ENCODE assay signal across 13 cellular contexts in genomic region chr1:98677288-98677687, GRCh38. TPM values are rescaled to one million over a fixed set of nuclear protein-coding genes. Genes with fewer than 3 reads are reported as not detected.
A peak's percentile ranks its signal among the peaks of the same experiment; 100 is the strongest.
DNase-seq lines count a peak whose midpoint lies in the region; ATAC-seq and TF ChIP-seq lines count a peak whose summit lies in the region.
"Had no signal": no experiment of that assay in that cellular context is flagged by ENCODE, and none has a peak within 500 bp of the region (broad histone marks: within the 10 kb centered on the region; RNA-seq: fewer than 3 reads in every experiment).

No MANE protein-coding gene starts in this region.

- no peak for TF ChIP-seq CTCF in GM23338 (conservative IDR thresholded peaks at IDR 0.05; ENCODE audit: low read depth in 2 of 2)
- no peak for TF ChIP-seq CTCF in mammary epithelial cell (conservative IDR thresholded peaks at IDR 0.05 in 1 of 2, IDR thresholded peaks at IDR 0.05 in 1 of 2; ENCODE audit: extremely low read depth in 1 of 2, insufficient read depth in 1 of 2, low read depth in 1 of 2, low read length in 2 of 2)
- TF ChIP-seq CTCF in prostate gland (IDR thresholded peaks at IDR 0.05), result no peak
- no peak for TF ChIP-seq CTCF in right atrium auricular region (IDR thresholded peaks at IDR 0.05)

- in situ Hi-C loops in mammary epithelial cell (cut with MboI; ENCODE audit: low sequenced_read_pairs in 2 of 2), result no loop called here

- no peak for DNase-seq in GM23338 (ENCODE audit: low spot score)
- peak; percentile 12 for DNase-seq in NCI-H226
- peak; percentile 92 for DNase-seq in mammary epithelial cell
- DNase-seq in prostate gland (ENCODE audit: low spot score), result peak; percentile 16
- DNase-seq in left cardiac atrium, result no peak
- DNase-seq in hypothalamus (lab: John Stamatoyannopoulos, UW), result no peak
- DNase-seq in NCI-H1092 treated with DMSO at 0.1 percent for 48 hours (lab: John Stamatoyannopoulos, UW), result no peak
- no peak for DNase-seq in right atrium auricular region (ENCODE audit: low spot score)
- DNase-seq: activated CD4-positive, alpha-beta T cell treated with anti-CD3 and anti-CD28 coated beads for 48 hours; NCI-H2171; stimulated activated naive CD8-positive, alpha-beta T cell treated with anti-CD3 and anti-CD28 coated beads, Interleukin-15, Interleukin-2, amounts not matched to agents 100 U/mL and 50 U/mL, for 24 hours had no signal

- H2AFZ ChIP-seq in GM23338, result no peak overlapping the region
- no peak overlapping the region for H2AFZ ChIP-seq in mammary epithelial cell (ENCODE audit: low read depth, low read length)
- H2AFZ ChIP-seq: parathyroid adenoma had no signal

- H3K4me1 ChIP-seq in GM23338 (ENCODE audit: insufficient read depth) (peaks cover 18% of the 10 kb centered on the region), mammary epithelial cell (ENCODE audit: insufficient read depth, low read length) (peaks cover 8% of the 10 kb centered on the region), prostate gland (replicated peaks) (no peaks in the 10 kb centered on the region), right atrium auricular region (no peaks in the 10 kb centered on the region)
- H3K4me1 ChIP-seq: parathyroid adenoma had no signal

- no peak overlapping the region for H3K4me3 ChIP-seq in GM23338
- no peak overlapping the region for H3K4me3 ChIP-seq in mammary epithelial cell (replicated peaks in 1 of 3; ENCODE audit: insufficient read depth in 1 of 3, low read depth in 2 of 3, low read length in 3 of 3)
- H3K4me3 ChIP-seq in prostate gland, result no peak overlapping the region
- H3K4me3 ChIP-seq in right atrium auricular region, result no peak overlapping the region

- H3K4me2 ChIP-seq in GM23338 (no peak overlapping the region), mammary epithelial cell (ENCODE audit: insufficient read depth, low read depth, low read length) (peak overlapping the region; percentile 39)

- no peaks in the 10 kb centered on the region for H3K27me3 ChIP-seq in GM23338 (ENCODE audit: insufficient read depth)
- no peaks in the 10 kb centered on the region for H3K27me3 ChIP-seq in mammary epithelial cell (ENCODE audit: insufficient read depth, low read length)
- H3K27me3 ChIP-seq in prostate gland (replicated peaks; ENCODE audit: insufficient read depth), result no peaks in the 10 kb centered on the region
- H3K27me3 ChIP-seq in right atrium auricular region, result no peaks in the 10 kb centered on the region

- H3K27ac Mint-ChIP-seq in GM23338, result peak overlapping the region; percentile 89
- H3K27ac Mint-ChIP-seq: activated T-helper 17 cell treated with anti-CD3 and anti-CD28 coated beads, Interleukin-2, amount 50 U/mL, for 72 hours had no signal

- H3K4me3 Mint-ChIP-seq in GM23338, result no peak overlapping the region
- H3K4me3 Mint-ChIP-seq: activated T-helper 17 cell treated with anti-CD3 and anti-CD28 coated beads, Interleukin-2, amount 50 U/mL, for 72 hours had no signal

- H3K9me3 Mint-ChIP-seq in GM23338, result peaks cover 13% of the 10 kb centered on the region
- H3K9me3 Mint-ChIP-seq: activated T-helper 17 cell treated with anti-CD3 and anti-CD28 coated beads, Interleukin-2, amount 50 U/mL, for 72 hours had no signal

- CTCF ChIA-PET in mammary epithelial cell (lab: Charles Lee; ENCODE audit: low non-redundant PET), result no interaction called here

- H4K20me1 ChIP-seq in GM23338 (replicated peaks; ENCODE audit: insufficient read depth) (no peaks in the 10 kb centered on the region), mammary epithelial cell (ENCODE audit: insufficient read depth, low read length) (no peaks in the 10 kb centered on the region)

- H3K27ac ChIP-seq in GM23338 (ENCODE audit: low read depth) (no peak overlapping the region), mammary epithelial cell (ENCODE audit: insufficient read depth, low read depth, low read length) (peak overlapping the region; percentile 42), prostate gland (no peak overlapping the region), right atrium auricular region (no peak overlapping the region)
- H3K27ac ChIP-seq: parathyroid adenoma had no signal

- H3K9me3 ChIP-seq in mammary epithelial cell (replicated peaks; ENCODE audit: insufficient read depth, low read length) (no peaks in the 10 kb centered on the region), prostate gland (no peaks in the 10 kb centered on the region), right atrium auricular region (no peaks in the 10 kb centered on the region)

- no peak for TF ChIP-seq POLR2A in prostate gland (IDR thresholded peaks at IDR 0.05)

- intact Hi-C loops in mammary epithelial cell (cut with micrococcal nuclease), result no loop called here
- intact Hi-C loops in prostate gland (cut with DNase I), result no loop called here
- intact Hi-C loops in left cardiac atrium (cut with DNase I), result no loop called here

- ATAC-seq in GM23338 (no peak), left cardiac atrium (no peak)
- ATAC-seq: activated T-helper 17 cell treated with anti-CD3 and anti-CD28 coated beads, Interleukin-2, amount 50 U/mL, for 72 hours; stimulated activated naive CD8-positive, alpha-beta T cell treated with anti-CD3 and anti-CD28 coated beads, Interleukin-15, Interleukin-2, amounts not matched to agents 100 U/mL and 50 U/mL, for 24 hours had no signal

- no peaks in the 10 kb centered on the region for H3F3A ChIP-seq in GM23338 (replicated peaks; ENCODE audit: low read depth)

- no peaks in the 10 kb centered on the region for H3K36me3 ChIP-seq in GM23338 (ENCODE audit: insufficient read depth)
- no peaks in the 10 kb centered on the region for H3K36me3 ChIP-seq in mammary epithelial cell (ENCODE audit: insufficient read depth, low read length)
- H3K36me3 ChIP-seq in prostate gland, result no peaks in the 10 kb centered on the region
- no peaks in the 10 kb centered on the region for H3K36me3 ChIP-seq in right atrium auricular region

- peaks cover 24% of the 10 kb centered on the region for H3K36me3 Mint-ChIP-seq in GM23338 (ENCODE audit: low read depth)

- dilution Hi-C loops in mammary epithelial cell (cut with HindIII; ENCODE audit: low sequenced_read_pairs), result no loop called here

- H3K27me3 Mint-ChIP-seq in GM23338 (ENCODE audit: insufficient read depth, low read depth, poor library complexity), result peaks cover 5% of the 10 kb centered on the region
- H3K27me3 Mint-ChIP-seq: activated T-helper 17 cell treated with anti-CD3 and anti-CD28 coated beads, Interleukin-2, amount 50 U/mL, for 72 hours had no signal

- H3K9ac ChIP-seq in mammary epithelial cell (ENCODE audit: insufficient read depth, low read length), result no peak overlapping the region
- H3K9ac ChIP-seq: parathyroid adenoma had no signal

- 6% methylated on average over 4 of the region's 4 CpGs for WGBS in mammary epithelial cell (ENCODE audit: low coverage, missing lambda C conversion rate)
- 17% methylated on average over 4 of the region's 4 CpGs for WGBS in prostate gland

- BruUV-seq in mammary epithelial cell (replicated peaks; lab: Mats Ljungman, UMichigan), result no TSS peak

- H3K9me2 ChIP-seq in GM23338 (ENCODE audit: insufficient read depth), result peaks cover 4% of the 10 kb centered on the region

- H3K79me2 ChIP-seq in GM23338 (replicated peaks; ENCODE audit: insufficient read depth) (no peaks in the 10 kb centered on the region; the same call in none of the 2 replicates), mammary epithelial cell (ENCODE audit: insufficient read depth, low read length) (peaks cover 65% of the 10 kb centered on the region)

- H3K4me1 Mint-ChIP-seq in GM23338, result peaks cover 20% of the 10 kb centered on the region
- H3K4me1 Mint-ChIP-seq: activated T-helper 17 cell treated with anti-CD3 and anti-CD28 coated beads, Interleukin-2, amount 50 U/mL, for 72 hours had no signal

TF ChIP-seq in GM23338, 12 proteins besides CTCF, POLR2A, EP300 and RAD21:
- TF ChIP-seq POLR2AphosphoS5 (IDR thresholded peaks at IDR 0.05; ENCODE audit: low read depth) (no peak), NANOG (IDR thresholded peaks at IDR 0.05; ENCODE audit: borderline replicate concordance) (no peak), ZNF331 (CRISPR knock-in tag; IDR thresholded peaks at IDR 0.05; ENCODE audit: low read depth) (no peak)
- TF ChIP-seq, protein P1, sequence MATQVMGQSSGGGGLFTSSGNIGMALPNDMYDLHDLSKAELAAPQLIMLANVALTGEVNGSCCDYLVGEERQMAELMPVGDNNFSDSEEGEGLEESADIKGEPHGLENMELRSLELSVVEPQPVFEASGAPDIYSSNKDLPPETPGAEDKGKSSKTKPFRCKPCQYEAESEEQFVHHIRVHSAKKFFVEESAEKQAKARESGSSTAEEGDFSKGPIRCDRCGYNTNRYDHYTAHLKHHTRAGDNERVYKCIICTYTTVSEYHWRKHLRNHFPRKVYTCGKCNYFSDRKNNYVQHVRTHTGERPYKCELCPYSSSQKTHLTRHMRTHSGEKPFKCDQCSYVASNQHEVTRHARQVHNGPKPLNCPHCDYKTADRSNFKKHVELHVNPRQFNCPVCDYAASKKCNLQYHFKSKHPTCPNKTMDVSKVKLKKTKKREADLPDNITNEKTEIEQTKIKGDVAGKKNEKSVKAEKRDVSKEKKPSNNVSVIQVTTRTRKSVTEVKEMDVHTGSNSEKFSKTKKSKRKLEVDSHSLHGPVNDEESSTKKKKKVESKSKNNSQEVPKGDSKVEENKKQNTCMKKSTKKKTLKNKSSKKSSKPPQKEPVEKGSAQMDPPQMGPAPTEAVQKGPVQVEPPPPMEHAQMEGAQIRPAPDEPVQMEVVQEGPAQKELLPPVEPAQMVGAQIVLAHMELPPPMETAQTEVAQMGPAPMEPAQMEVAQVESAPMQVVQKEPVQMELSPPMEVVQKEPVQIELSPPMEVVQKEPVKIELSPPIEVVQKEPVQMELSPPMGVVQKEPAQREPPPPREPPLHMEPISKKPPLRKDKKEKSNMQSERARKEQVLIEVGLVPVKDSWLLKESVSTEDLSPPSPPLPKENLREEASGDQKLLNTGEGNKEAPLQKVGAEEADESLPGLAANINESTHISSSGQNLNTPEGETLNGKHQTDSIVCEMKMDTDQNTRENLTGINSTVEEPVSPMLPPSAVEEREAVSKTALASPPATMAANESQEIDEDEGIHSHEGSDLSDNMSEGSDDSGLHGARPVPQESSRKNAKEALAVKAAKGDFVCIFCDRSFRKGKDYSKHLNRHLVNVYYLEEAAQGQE (IDR thresholded peaks at IDR 0.05; ENCODE audit: unreplicated experiment), result no peak

RNA-seq across cellular contexts. Expression of gene SNX7, which starts 15.8 kb away (rescaled TPM):
- 23.0 and 31.9 TPM in 2 replicates for total RNA-seq in GM23338 (2014; rRNA removed; shearing (Covaris generic))
- polyA plus RNA-seq in GM23338 (2016; fragmentation: Nextera tagmentation; extraction: Ambion mirVana) (18.7 and 20.4 TPM in 2 replicates), mammary epithelial cell (32.5 TPM)
- total RNA-seq in mammary epithelial cell (10 to 100 TPM; 51.2 to 53.0 TPM), prostate gland (10 to 100 TPM; 19.4 to 32.9 TPM), left cardiac atrium (10 to 100 TPM; 19.7 to 20.9 TPM), right atrium auricular region (10 to 100 TPM; 17.7 to 25.0 TPM)
- 36.4 TPM for polyA minus RNA-seq in mammary epithelial cell

Comparison
In these comparisons a context has a peak if more than half of its experiments do, and no peak if none do; other contexts are left out.
1. DNase-seq: peak in NCI-H226 (single experiment), mammary epithelial cell (single experiment) and prostate gland (single experiment); none in GM23338 (single experiment), left cardiac atrium (single experiment), hypothalamus (0 of 51), NCI-H1092 treated with DMSO at 0.1 percent for 48 hours (single experiment) and right atrium auricular region (single experiment).